ENCODE assay signal across 1 cellular context in the genomic region with DNA sequence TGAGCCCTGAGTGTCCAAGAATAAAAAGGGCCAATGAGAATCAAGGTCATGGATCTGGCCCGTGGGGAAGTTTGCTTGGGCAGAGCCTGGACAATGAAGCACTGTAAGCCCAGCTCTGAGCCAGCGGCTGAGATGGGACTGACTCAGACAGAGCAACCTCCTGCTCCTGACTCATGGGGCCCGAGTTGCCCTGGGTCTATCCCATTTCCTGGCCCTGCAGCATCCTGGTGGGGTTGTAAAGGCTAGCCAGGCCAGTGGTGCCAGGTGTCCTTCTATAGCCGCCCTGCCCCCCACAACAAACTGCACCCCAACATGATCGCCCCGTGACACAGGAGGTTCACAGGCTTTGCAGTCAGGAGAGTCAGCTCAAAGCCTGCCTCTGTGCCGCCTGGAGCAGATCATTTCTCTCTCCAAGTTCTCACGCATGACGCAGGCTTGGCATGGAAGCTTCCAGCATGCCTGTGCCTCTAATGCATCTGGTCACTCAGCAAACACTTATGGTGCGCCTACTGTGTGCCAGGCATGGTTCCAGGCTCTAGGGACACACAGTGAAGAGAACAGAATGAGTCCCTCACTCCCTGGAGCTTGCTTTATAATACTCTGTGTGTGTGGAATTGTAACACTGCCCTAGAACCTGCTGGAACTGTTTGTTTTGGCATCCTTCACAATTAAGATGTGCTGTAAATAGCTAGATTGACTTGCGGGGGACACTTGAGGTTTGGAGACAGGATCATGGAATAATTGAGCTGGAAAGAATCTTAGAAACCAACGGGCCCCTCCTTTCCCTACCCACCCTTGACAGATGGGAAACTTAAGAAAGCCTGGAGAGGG.
TF ChIP-seq lines count a peak whose summit lies in the region.

No MANE protein-coding gene starts in this region.

TF ChIP-seq in IMR-90, 13 proteins besides CTCF, POLR2A, EP300 and RAD21 (continued from another document):
- TF ChIP-seq, protein P1, sequence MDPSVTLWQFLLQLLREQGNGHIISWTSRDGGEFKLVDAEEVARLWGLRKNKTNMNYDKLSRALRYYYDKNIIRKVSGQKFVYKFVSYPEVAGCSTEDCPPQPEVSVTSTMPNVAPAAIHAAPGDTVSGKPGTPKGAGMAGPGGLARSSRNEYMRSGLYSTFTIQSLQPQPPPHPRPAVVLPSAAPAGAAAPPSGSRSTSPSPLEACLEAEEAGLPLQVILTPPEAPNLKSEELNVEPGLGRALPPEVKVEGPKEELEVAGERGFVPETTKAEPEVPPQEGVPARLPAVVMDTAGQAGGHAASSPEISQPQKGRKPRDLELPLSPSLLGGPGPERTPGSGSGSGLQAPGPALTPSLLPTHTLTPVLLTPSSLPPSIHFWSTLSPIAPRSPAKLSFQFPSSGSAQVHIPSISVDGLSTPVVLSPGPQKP (IDR thresholded peaks at IDR 0.05; ENCODE audit: borderline replicate concordance, low read depth, low read length), result no peak
- TF ChIP-seq MAZ (IDR thresholded peaks at IDR 0.05; ENCODE audit: borderline replicate concordance, low read depth, low read length) (peak; percentile 40; the same call in 1 of the 2 replicates), MAFK (IDR thresholded peaks at IDR 0.05; ENCODE audit: low read depth, low read length) (no peak), NFE2L2 (IDR thresholded peaks at IDR 0.05; ENCODE audit: low read depth, low read length) (no peak), BHLHE40 (IDR thresholded peaks at IDR 0.05; ENCODE audit: low read depth, low read length) (no peak), RCOR1 (IDR thresholded peaks at IDR 0.05; ENCODE audit: insufficient replicate concordance, low read length) (peak; percentile 28), CEBPB (IDR thresholded peaks at IDR 0.05; ENCODE audit: low read depth, low read length) (no peak)
- TF ChIP-seq, protein P2, sequence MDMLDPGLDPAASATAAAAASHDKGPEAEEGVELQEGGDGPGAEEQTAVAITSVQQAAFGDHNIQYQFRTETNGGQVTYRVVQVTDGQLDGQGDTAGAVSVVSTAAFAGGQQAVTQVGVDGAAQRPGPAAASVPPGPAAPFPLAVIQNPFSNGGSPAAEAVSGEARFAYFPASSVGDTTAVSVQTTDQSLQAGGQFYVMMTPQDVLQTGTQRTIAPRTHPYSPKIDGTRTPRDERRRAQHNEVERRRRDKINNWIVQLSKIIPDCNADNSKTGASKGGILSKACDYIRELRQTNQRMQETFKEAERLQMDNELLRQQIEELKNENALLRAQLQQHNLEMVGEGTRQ (IDR thresholded peaks at IDR 0.05; ENCODE audit: low read depth, low read length), result no peak
TF ChIP-seq in IMR-90: peak in this region for 4.
